1 cellular context compared by ENCODE assay signal in the genomic region with DNA sequence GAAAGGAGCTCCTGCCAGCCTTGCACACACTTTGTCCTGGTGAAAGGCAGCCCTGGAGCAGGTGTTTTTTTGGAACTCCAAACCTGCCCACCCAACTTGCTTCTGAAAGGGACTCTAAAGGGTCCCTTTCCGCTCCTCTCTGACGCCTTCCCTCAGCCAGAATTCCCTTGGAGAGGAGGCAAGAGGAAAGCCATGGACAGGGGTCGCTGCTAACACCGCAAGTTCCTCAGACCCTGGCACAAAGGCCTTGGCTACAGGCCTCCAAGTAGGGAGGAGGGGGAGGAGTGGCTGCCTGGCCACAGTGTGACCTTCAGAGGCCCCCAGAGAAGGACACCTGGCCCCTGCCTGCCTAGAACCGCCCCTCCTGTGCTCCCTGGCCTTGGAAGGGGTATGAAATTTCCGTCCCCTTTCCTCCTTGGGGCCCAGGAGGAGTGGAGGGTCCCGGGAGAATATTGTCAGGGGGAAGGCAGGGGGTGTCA.
A peak's percentile ranks its signal among the peaks of the same experiment; 100 is the strongest.
TF ChIP-seq lines count a peak whose summit lies in the region.

No MANE protein-coding gene starts in this region.

TF ChIP-seq in HepG2, 621 proteins besides CTCF, POLR2A, EP300 and RAD21 (continued from another document and continues in another):
- TF ChIP-seq, protein P1, sequence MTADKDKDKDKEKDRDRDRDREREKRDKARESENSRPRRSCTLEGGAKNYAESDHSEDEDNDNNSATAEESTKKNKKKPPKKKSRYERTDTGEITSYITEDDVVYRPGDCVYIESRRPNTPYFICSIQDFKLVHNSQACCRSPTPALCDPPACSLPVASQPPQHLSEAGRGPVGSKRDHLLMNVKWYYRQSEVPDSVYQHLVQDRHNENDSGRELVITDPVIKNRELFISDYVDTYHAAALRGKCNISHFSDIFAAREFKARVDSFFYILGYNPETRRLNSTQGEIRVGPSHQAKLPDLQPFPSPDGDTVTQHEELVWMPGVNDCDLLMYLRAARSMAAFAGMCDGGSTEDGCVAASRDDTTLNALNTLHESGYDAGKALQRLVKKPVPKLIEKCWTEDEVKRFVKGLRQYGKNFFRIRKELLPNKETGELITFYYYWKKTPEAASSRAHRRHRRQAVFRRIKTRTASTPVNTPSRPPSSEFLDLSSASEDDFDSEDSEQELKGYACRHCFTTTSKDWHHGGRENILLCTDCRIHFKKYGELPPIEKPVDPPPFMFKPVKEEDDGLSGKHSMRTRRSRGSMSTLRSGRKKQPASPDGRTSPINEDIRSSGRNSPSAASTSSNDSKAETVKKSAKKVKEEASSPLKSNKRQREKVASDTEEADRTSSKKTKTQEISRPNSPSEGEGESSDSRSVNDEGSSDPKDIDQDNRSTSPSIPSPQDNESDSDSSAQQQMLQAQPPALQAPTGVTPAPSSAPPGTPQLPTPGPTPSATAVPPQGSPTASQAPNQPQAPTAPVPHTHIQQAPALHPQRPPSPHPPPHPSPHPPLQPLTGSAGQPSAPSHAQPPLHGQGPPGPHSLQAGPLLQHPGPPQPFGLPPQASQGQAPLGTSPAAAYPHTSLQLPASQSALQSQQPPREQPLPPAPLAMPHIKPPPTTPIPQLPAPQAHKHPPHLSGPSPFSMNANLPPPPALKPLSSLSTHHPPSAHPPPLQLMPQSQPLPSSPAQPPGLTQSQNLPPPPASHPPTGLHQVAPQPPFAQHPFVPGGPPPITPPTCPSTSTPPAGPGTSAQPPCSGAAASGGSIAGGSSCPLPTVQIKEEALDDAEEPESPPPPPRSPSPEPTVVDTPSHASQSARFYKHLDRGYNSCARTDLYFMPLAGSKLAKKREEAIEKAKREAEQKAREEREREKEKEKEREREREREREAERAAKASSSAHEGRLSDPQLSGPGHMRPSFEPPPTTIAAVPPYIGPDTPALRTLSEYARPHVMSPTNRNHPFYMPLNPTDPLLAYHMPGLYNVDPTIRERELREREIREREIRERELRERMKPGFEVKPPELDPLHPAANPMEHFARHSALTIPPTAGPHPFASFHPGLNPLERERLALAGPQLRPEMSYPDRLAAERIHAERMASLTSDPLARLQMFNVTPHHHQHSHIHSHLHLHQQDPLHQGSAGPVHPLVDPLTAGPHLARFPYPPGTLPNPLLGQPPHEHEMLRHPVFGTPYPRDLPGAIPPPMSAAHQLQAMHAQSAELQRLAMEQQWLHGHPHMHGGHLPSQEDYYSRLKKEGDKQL (CRISPR knock-in tag; IDR thresholded peaks at IDR 0.05; ENCODE audit: low read depth) = no peak
- no peak for TF ChIP-seq ZNF484 (CRISPR knock-in tag; IDR thresholded peaks at IDR 0.05; ENCODE audit: borderline replicate concordance, low read depth)
- TF ChIP-seq, protein P2, sequence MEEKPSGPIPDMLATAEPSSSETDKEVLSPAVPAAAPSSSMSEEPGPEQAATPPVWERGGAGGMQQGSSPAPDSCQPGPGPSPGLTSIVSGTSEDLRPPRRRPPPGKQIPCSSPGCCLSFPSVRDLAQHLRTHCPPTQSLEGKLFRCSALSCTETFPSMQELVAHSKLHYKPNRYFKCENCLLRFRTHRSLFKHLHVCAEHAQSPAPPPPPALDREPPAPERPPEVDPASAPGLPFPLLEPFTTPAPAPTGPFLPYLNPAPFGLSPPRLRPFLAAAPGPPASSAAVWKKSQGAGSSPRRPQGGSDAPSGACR (CRISPR knock-in tag; IDR thresholded peaks at IDR 0.05) = 0 out of 2 replicates have a peak, but pooled peaks have one; percentile 21
- TF ChIP-seq GATAD1 (CRISPR knock-in tag; IDR thresholded peaks at IDR 0.05) = 0 out of 2 replicates have a peak, but pooled peaks have one; percentile 9
- no peak for TF ChIP-seq JUN (CRISPR knock-in tag; IDR thresholded peaks at IDR 0.05)
- TF ChIP-seq HNF4G (IDR thresholded peaks at IDR 0.05; ENCODE audit: borderline replicate concordance, low read depth, low read length) = no peak
- TF ChIP-seq HNF4G (CRISPR knock-in tag; IDR thresholded peaks at IDR 0.05; ENCODE audit: borderline replicate concordance, low read depth) = no peak
- TF ChIP-seq, protein P3, sequence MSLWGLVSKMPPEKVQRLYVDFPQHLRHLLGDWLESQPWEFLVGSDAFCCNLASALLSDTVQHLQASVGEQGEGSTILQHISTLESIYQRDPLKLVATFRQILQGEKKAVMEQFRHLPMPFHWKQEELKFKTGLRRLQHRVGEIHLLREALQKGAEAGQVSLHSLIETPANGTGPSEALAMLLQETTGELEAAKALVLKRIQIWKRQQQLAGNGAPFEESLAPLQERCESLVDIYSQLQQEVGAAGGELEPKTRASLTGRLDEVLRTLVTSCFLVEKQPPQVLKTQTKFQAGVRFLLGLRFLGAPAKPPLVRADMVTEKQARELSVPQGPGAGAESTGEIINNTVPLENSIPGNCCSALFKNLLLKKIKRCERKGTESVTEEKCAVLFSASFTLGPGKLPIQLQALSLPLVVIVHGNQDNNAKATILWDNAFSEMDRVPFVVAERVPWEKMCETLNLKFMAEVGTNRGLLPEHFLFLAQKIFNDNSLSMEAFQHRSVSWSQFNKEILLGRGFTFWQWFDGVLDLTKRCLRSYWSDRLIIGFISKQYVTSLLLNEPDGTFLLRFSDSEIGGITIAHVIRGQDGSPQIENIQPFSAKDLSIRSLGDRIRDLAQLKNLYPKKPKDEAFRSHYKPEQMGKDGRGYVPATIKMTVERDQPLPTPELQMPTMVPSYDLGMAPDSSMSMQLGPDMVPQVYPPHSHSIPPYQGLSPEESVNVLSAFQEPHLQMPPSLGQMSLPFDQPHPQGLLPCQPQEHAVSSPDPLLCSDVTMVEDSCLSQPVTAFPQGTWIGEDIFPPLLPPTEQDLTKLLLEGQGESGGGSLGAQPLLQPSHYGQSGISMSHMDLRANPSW (CRISPR knock-in tag; IDR thresholded peaks at IDR 0.05; ENCODE audit: borderline replicate concordance) = no peak; the same call in 1 of the 2 replicates
- TF ChIP-seq BRD4 (CRISPR knock-in tag; IDR thresholded peaks at IDR 0.05) = 0 out of 2 replicates have a peak, but pooled peaks have one; percentile 50
- TF ChIP-seq, protein P4, sequence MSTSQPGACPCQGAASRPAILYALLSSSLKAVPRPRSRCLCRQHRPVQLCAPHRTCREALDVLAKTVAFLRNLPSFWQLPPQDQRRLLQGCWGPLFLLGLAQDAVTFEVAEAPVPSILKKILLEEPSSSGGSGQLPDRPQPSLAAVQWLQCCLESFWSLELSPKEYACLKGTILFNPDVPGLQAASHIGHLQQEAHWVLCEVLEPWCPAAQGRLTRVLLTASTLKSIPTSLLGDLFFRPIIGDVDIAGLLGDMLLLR (CRISPR knock-in tag; IDR thresholded peaks at IDR 0.05) = no peak
- TF ChIP-seq, protein P5, sequence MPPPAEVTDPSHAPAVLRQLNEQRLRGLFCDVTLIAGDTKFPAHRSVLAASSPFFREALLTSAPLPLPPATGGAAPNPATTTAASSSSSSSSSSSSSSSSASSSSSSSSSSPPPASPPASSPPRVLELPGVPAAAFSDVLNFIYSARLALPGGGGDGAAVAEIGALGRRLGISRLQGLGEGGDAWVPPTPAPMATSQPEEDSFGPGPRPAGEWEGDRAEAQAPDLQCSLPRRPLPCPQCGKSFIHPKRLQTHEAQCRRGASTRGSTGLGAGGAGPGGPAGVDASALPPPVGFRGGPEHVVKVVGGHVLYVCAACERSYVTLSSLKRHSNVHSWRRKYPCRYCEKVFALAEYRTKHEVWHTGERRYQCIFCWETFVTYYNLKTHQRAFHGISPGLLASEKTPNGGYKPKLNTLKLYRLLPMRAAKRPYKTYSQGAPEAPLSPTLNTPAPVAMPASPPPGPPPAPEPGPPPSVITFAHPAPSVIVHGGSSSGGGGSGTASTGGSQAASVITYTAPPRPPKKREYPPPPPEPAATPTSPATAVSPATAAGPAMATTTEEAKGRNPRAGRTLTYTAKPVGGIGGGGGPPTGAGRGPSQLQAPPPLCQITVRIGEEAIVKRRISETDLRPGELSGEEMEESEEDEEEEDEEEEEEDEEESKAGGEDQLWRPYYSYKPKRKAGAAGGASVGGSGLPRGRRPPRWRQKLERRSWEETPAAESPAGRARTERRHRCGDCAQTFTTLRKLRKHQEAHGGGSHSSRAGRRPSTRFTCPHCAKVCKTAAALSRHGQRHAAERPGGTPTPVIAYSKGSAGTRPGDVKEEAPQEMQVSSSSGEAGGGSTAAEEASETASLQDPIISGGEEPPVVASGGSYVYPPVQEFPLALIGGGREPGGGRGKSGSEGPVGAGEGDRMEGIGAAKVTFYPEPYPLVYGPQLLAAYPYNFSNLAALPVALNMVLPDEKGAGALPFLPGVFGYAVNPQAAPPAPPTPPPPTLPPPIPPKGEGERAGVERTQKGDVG (CRISPR knock-in tag; IDR thresholded peaks at IDR 0.05; ENCODE audit: borderline replicate concordance) = no peak
- TF ChIP-seq MLLT10 (CRISPR knock-in tag; IDR thresholded peaks at IDR 0.05) = no peak
- TF ChIP-seq ZNF746 (CRISPR knock-in tag; IDR thresholded peaks at IDR 0.05) = no peak; the same call in 1 of the 2 replicates
- TF ChIP-seq LCORL (IDR thresholded peaks at IDR 0.05) = no peak
- TF ChIP-seq LCORL (CRISPR knock-in tag; IDR thresholded peaks at IDR 0.05) = no peak
- no peak for TF ChIP-seq FOXA1 (IDR thresholded peaks at IDR 0.05)
- no peak for TF ChIP-seq FOXA1 (CRISPR knock-in tag; IDR thresholded peaks at IDR 0.05)
- no peak for TF ChIP-seq AKAP8 (CRISPR knock-in tag; IDR thresholded peaks at IDR 0.05)
- TF ChIP-seq, protein P6, sequence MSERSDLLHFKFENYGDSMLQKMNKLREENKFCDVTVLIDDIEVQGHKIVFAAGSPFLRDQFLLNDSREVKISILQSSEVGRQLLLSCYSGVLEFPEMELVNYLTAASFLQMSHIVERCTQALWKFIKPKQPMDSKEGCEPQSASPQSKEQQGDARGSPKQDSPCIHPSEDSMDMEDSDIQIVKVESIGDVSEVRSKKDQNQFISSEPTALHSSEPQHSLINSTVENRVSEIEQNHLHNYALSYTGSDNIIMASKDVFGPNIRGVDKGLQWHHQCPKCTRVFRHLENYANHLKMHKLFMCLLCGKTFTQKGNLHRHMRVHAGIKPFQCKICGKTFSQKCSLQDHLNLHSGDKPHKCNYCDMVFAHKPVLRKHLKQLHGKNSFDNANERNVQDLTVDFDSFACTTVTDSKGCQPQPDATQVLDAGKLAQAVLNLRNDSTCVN (CRISPR knock-in tag; IDR thresholded peaks at IDR 0.05; ENCODE audit: borderline replicate concordance) = no peak
- 0 out of 2 replicates have a peak, but pooled peaks have one; percentile 47 for TF ChIP-seq ZBTB7B (CRISPR knock-in tag; IDR thresholded peaks at IDR 0.05)
- no peak for TF ChIP-seq ZNF766 (CRISPR knock-in tag; IDR thresholded peaks at IDR 0.05; ENCODE audit: borderline replicate concordance)
- TF ChIP-seq TCF7L2 (IDR thresholded peaks at IDR 0.05; ENCODE audit: low read depth, low read length) = no peak
- TF ChIP-seq, protein P7, sequence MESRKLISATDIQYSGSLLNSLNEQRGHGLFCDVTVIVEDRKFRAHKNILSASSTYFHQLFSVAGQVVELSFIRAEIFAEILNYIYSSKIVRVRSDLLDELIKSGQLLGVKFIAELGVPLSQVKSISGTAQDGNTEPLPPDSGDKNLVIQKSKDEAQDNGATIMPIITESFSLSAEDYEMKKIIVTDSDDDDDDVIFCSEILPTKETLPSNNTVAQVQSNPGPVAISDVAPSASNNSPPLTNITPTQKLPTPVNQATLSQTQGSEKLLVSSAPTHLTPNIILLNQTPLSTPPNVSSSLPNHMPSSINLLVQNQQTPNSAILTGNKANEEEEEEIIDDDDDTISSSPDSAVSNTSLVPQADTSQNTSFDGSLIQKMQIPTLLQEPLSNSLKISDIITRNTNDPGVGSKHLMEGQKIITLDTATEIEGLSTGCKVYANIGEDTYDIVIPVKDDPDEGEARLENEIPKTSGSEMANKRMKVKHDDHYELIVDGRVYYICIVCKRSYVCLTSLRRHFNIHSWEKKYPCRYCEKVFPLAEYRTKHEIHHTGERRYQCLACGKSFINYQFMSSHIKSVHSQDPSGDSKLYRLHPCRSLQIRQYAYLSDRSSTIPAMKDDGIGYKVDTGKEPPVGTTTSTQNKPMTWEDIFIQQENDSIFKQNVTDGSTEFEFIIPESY (CRISPR knock-in tag; IDR thresholded peaks at IDR 0.05) = no peak
- TF ChIP-seq ZFP1 (CRISPR knock-in tag; IDR thresholded peaks at IDR 0.05) = no peak
- TF ChIP-seq, protein P8, sequence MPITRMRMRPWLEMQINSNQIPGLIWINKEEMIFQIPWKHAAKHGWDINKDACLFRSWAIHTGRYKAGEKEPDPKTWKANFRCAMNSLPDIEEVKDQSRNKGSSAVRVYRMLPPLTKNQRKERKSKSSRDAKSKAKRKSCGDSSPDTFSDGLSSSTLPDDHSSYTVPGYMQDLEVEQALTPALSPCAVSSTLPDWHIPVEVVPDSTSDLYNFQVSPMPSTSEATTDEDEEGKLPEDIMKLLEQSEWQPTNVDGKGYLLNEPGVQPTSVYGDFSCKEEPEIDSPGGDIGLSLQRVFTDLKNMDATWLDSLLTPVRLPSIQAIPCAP (CRISPR knock-in tag; IDR thresholded peaks at IDR 0.05; ENCODE audit: low read depth) = no peak
- no peak for TF ChIP-seq RCOR2 (CRISPR knock-in tag; IDR thresholded peaks at IDR 0.05)
- TF ChIP-seq ARNT2 (CRISPR knock-in tag; IDR thresholded peaks at IDR 0.05; ENCODE audit: low read depth) = no peak
- no peak for TF ChIP-seq TSC22D2 (CRISPR knock-in tag; IDR thresholded peaks at IDR 0.05; ENCODE audit: borderline replicate concordance)
- TF ChIP-seq CBX1 (IDR thresholded peaks at IDR 0.05; ENCODE audit: low read depth) = no peak
- TF ChIP-seq SRY (CRISPR knock-in tag; IDR thresholded peaks at IDR 0.05) = peak; percentile 13; the same call in 1 of the 2 replicates
- TF ChIP-seq ZNF12 (CRISPR knock-in tag; IDR thresholded peaks at IDR 0.05) = 0 out of 2 replicates have a peak, but pooled peaks have one; percentile 29
- TF ChIP-seq BRCA1 (CRISPR knock-in tag; IDR thresholded peaks at IDR 0.05) = no peak
- TF ChIP-seq ZNF343 (CRISPR knock-in tag; IDR thresholded peaks at IDR 0.05) = no peak
- TF ChIP-seq, protein P9, sequence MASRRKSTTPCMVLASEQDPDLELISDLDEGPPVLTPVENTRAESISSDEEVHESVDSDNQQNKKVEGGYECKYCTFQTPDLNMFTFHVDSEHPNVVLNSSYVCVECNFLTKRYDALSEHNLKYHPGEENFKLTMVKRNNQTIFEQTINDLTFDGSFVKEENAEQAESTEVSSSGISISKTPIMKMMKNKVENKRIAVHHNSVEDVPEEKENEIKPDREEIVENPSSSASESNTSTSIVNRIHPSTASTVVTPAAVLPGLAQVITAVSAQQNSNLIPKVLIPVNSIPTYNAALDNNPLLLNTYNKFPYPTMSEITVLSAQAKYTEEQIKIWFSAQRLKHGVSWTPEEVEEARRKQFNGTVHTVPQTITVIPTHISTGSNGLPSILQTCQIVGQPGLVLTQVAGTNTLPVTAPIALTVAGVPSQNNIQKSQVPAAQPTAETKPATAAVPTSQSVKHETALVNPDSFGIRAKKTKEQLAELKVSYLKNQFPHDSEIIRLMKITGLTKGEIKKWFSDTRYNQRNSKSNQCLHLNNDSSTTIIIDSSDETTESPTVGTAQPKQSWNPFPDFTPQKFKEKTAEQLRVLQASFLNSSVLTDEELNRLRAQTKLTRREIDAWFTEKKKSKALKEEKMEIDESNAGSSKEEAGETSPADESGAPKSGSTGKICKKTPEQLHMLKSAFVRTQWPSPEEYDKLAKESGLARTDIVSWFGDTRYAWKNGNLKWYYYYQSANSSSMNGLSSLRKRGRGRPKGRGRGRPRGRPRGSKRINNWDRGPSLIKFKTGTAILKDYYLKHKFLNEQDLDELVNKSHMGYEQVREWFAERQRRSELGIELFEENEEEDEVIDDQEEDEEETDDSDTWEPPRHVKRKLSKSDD (CRISPR knock-in tag; IDR thresholded peaks at IDR 0.05; ENCODE audit: low read depth) = no peak
- TF ChIP-seq IKZF4 (CRISPR knock-in tag; IDR thresholded peaks at IDR 0.05; ENCODE audit: borderline replicate concordance, low read depth, not compliant biosample characterization) = no peak
- TF ChIP-seq SP2 (CRISPR knock-in tag; IDR thresholded peaks at IDR 0.05) = no peak
- no peak; the same call in 1 of the 2 replicates for TF ChIP-seq NR2C2 (CRISPR knock-in tag; IDR thresholded peaks at IDR 0.05; ENCODE audit: borderline replicate concordance)
- no peak for TF ChIP-seq ZNF670 (CRISPR knock-in tag; IDR thresholded peaks at IDR 0.05; ENCODE audit: borderline replicate concordance)
- no peak for TF ChIP-seq HNRNPH1 (optimal IDR thresholded peaks at IDR 0.05; ENCODE audit: low read depth, low read length)
